8 cellular contexts compared by ENCODE assay signal in genomic region chr4:38672247-38673071, GRCh38. TPM values are rescaled to one million over a fixed set of nuclear protein-coding genes. Genes with fewer than 3 reads are reported as not detected.
DNase-seq lines count a peak whose midpoint lies in the region; ATAC-seq and TF ChIP-seq lines count a peak whose summit lies in the region.

No MANE protein-coding gene starts in this region.

- H3K4me3 ChIP-seq in ectodermal cell (ENCODE audit: insufficient read depth, low read depth, low read length), result peak overlapping the region; percentile 16

- H3K27ac ChIP-seq in 22Rv1 (peak overlapping the region; percentile 92), ectodermal cell (ENCODE audit: insufficient read depth, low read depth, low read length, poor library complexity, severe bottlenecking) (peak overlapping the region; percentile 92)

- no peaks in the 10 kb centered on the region for H3K9me3 Mint-ChIP-seq in naive B cell

- DNase-seq in NCI-H69 (lab: John Stamatoyannopoulos, UW) (peak; percentile 26), naive B cell (no peak), 8988T (no peak), SIG-M5 (lab: John Stamatoyannopoulos, UW) (no peak), KBM-7 (no peak)

- H3K27me3 Mint-ChIP-seq in naive B cell, result no peaks in the 10 kb centered on the region

- WGBS in ectodermal cell, 2 experiments, result 24 to 29% methylated on average over 15 of the region's 15 CpGs

- in situ Hi-C loops in KBM-7 (cut with MboI; ENCODE audit: low pct_unique_long_range_greater_than_20kb, low sequenced_read_pairs), result loop anchor here (25.0 kb wide), 1 partner anchor 360 kb away; no protein-coding TSS in a partner anchor

- peak overlapping the region in 7 of 8 donors; percentile 27 to 82 (median 63) for H3K4me3 Mint-ChIP-seq in naive B cell

- peaks cover 75% of the 10 kb centered on the region for H3K4me1 ChIP-seq in ectodermal cell (ENCODE audit: control insufficient read depth, insufficient read depth, low read length)

- H3K27ac Mint-ChIP-seq in naive B cell, result peak overlapping the region; percentile 84 to 96 (median 88)

- ATAC-seq in naive B cell (ENCODE audit: low read depth in 2 of 2) (no peak), GM21367 (IDR thresholded peaks at IDR 0.05; ENCODE audit: unreplicated experiment) (no peak)

- H3K36me3 ChIP-seq in ectodermal cell (ENCODE audit: control insufficient read depth, insufficient read depth, low read length), result no peaks in the 10 kb centered on the region

- TF ChIP-seq CTCF in 22Rv1 (IDR thresholded peaks at IDR 0.05), result no peak

- H3K4me1 Mint-ChIP-seq in naive B cell, result peaks cover 69 to 80% (median 77%) of the 10 kb centered on the region in 3 donors

- no peaks in the 10 kb centered on the region for H3K36me3 Mint-ChIP-seq in naive B cell

- H3K9me3 ChIP-seq in ectodermal cell (ENCODE audit: control insufficient read depth, low read length), result no peaks in the 10 kb centered on the region

- H3K27me3 ChIP-seq in ectodermal cell (ENCODE audit: control insufficient read depth, insufficient read depth, low read length, poor library complexity, severe bottlenecking), result no peaks in the 10 kb centered on the region

RNA-seq across cellular contexts. Expression of gene KLF3, which starts 8.5 kb away (rescaled TPM):
- polyA plus RNA-seq in ectodermal cell (2013, experiment 1 of 4), result 30.1 TPM
- 28.6 TPM for polyA plus RNA-seq in ectodermal cell (2013, experiment 2 of 4)
- 23.8 TPM for polyA plus RNA-seq in ectodermal cell (2013, experiment 3 of 4)
- 26.0 TPM for polyA plus RNA-seq in ectodermal cell (2013, experiment 4 of 4)
- polyA plus RNA-seq in naive B cell (ENCODE audit: low read depth in 6 of 6), result 10 to 100 TPM; 34.3 to 91.0 (median 58.5) TPM
